In the genomic region with DNA sequence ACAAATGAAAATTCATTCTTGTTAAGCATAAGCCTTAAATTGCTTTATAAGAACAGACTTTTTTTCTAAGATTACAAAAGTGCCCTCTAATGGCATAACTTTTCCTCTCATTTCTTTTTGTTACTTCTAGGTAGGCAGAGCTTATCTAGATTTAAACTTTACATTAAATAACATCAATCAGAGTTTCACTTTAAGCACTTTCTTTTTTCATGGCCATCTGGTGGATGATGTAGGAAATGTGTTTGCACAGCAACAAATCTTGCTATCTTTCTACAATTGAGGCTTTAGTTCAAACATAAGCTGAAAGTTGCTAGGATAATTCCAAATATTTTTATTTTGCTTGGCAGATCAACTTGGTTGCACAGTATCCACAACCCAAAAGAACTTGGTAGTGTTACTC, we compare ENCODE assay signal across 12 cellular contexts. TPM values are rescaled to one million over a fixed set of nuclear protein-coding genes. Genes with fewer than 3 reads are reported as not detected.
DNase-seq lines count a peak whose midpoint lies in the region; ATAC-seq and TF ChIP-seq lines count a peak whose summit lies in the region.
"Had no signal": no experiment of that assay in that cellular context is flagged by ENCODE, and none has a peak within 500 bp of the region (broad histone marks: within the 10 kb centered on the region; RNA-seq: fewer than 3 reads in every experiment).

No MANE protein-coding gene starts in this region.

- H3K36me3 ChIP-seq in breast epithelium (no peaks in the 10 kb centered on the region), RWPE2 (ENCODE audit: low read depth) (no peaks in the 10 kb centered on the region), transverse colon (no peaks in the 10 kb centered on the region)
- H3K36me3 ChIP-seq: neutrophil had no signal

- no peak for DNase-seq in MCF 10A (ENCODE audit: unreplicated experiment)
- no peak for DNase-seq in breast epithelium (ENCODE audit: low spot score in 2 of 2)
- no peak for DNase-seq in RWPE2 (ENCODE audit: low spot score)
- DNase-seq in fibroblast of the conjunctiva (ENCODE audit: low read depth), result peak; percentile 26
- DNase-seq in transverse colon, result no peak
- DNase-seq in NCI-H1092 (lab: John Stamatoyannopoulos, UW), result no peak
- DNase-seq: NCI-H2081 treated with DMSO at 0.1 percent for 48 hours had no signal

- H3K4me3 ChIP-seq in breast epithelium (no peak overlapping the region), RWPE2 (ENCODE audit: severe bottlenecking) (no peak overlapping the region), transverse colon (no peak overlapping the region)

- H3K4me1 Mint-ChIP-seq in MCF 10A (ENCODE audit: insufficient read depth, unreplicated experiment), result peaks cover 11% of the 10 kb centered on the region
- H3K4me1 Mint-ChIP-seq: B cell had no signal

- CTCF ChIA-PET in MCF 10A (lab: Yijun Ruan, JAX), result interaction anchor here (0.6 to 1.2 kb wide), 4 partner anchors 12 to 330 kb away, joined by 3 to 4 read pairs (median 4); a partner anchor contains a TSS

- no peaks in the 10 kb centered on the region for H3K36me3 Mint-ChIP-seq in MCF 10A (ENCODE audit: insufficient read depth, unreplicated experiment)

- H3K27me3 ChIP-seq in breast epithelium, result no peaks in the 10 kb centered on the region
- H3K27me3 ChIP-seq in RWPE2 (ENCODE audit: insufficient read depth, poor library complexity, severe bottlenecking), result no peaks in the 10 kb centered on the region
- no peaks in the 10 kb centered on the region for H3K27me3 ChIP-seq in transverse colon

- POLR2A ChIA-PET in MCF 10A (lab: Yijun Ruan, JAX), result no interaction called here

- no peak overlapping the region for H3K27ac ChIP-seq in breast epithelium
- H3K27ac ChIP-seq in RWPE2 (ENCODE audit: poor library complexity, severe bottlenecking), result no peak overlapping the region
- H3K27ac ChIP-seq in transverse colon, result no peak overlapping the region
- H3K27ac ChIP-seq: neutrophil had no signal

- no peak for TF ChIP-seq EP300 in transverse colon (IDR thresholded peaks at IDR 0.05; ENCODE audit: low read depth)

- BruUV-seq in MCF 10A (replicated peaks; lab: Mats Ljungman, UMichigan), result no TSS peak

- H3K27ac Mint-ChIP-seq in MCF 10A (ENCODE audit: low read depth, unreplicated experiment), result peak overlapping the region; percentile 19
- H3K27ac Mint-ChIP-seq: B cell had no signal

- ATAC-seq in RWPE2 (ENCODE audit: low read depth) (no peak), HG03439 (IDR thresholded peaks at IDR 0.05; ENCODE audit: unreplicated experiment) (no peak), HG03469 (IDR thresholded peaks at IDR 0.05; ENCODE audit: unreplicated experiment) (no peak)

- in situ Hi-C loops in transverse colon (cut with MboI; ENCODE audit: low pct_ligation_motif_present in 1 of 4, low pct_unique_long_range_greater_than_20kb in 1 of 4, low sequenced_read_pairs in 3 of 4), result no loop called here

- H3K9me3 ChIP-seq in breast epithelium (no peaks in the 10 kb centered on the region), RWPE2 (ENCODE audit: severe bottlenecking) (no peaks in the 10 kb centered on the region), transverse colon (no peaks in the 10 kb centered on the region)
- H3K9me3 ChIP-seq: neutrophil had no signal

- TF ChIP-seq POLR2A in breast epithelium (IDR thresholded peaks at IDR 0.05) (no peak), transverse colon (IDR thresholded peaks at IDR 0.05) (no peak)

- intact Hi-C loops in MCF 10A (cut with micrococcal nuclease), result loop anchor here (1.0 kb wide), 1 partner anchor 895 kb away; no protein-coding TSS in a partner anchor
- intact Hi-C loops in breast epithelium (cut with DNase I; ENCODE audit: low total_unique reads), result no loop called here
- intact Hi-C loops in transverse colon (cut with DNase I; ENCODE audit: low total_unique reads), result no loop called here

- H3K27me3 Mint-ChIP-seq in MCF 10A (ENCODE audit: insufficient read depth, unreplicated experiment), result no peaks in the 10 kb centered on the region

- no peak overlapping the region for H3K4me3 Mint-ChIP-seq in MCF 10A (ENCODE audit: unreplicated experiment)
- H3K4me3 Mint-ChIP-seq: B cell had no signal

- TF ChIP-seq CTCF in MCF 10A (IDR thresholded peaks at IDR 0.05; ENCODE audit: unreplicated experiment) (no peak), breast epithelium (IDR thresholded peaks at IDR 0.05) (no peak), RWPE2 (IDR thresholded peaks at IDR 0.05; ENCODE audit: poor library complexity, severe bottlenecking) (peak; percentile 31), transverse colon (IDR thresholded peaks at IDR 0.05) (peak in 3 of 5 experiments; percentile 19 to 39 (median 25))

- H3K4me1 ChIP-seq in breast epithelium (no peaks in the 10 kb centered on the region), RWPE2 (ENCODE audit: insufficient read depth, poor library complexity, severe bottlenecking) (no peaks in the 10 kb centered on the region), transverse colon (peaks cover 0 to 10% (median 0%) of the 10 kb centered on the region in 4 donors)

- no peaks in the 10 kb centered on the region for H3K9me3 Mint-ChIP-seq in MCF 10A (ENCODE audit: unreplicated experiment)

RNA-seq across cellular contexts. Expression of a gene that starts 22.1 kb away (rescaled TPM):
- 0.42 TPM in 1 of 2 replicates, not detected in the other for total RNA-seq in MCF 10A (2022)
- total RNA-seq in breast epithelium, result 1 to 10 TPM; 2.2 to 5.1 (median 2.6) TPM
- total RNA-seq in transverse colon, result 1 to 10 TPM; 1.9 to 7.8 (median 4.8) TPM
- total RNA-seq: B cell, bronchial epithelial cell had no signal

Comparison
In these comparisons a context has a peak if more than half of its experiments do, and no peak if none do; other contexts are left out.
1. CTCF ChIP-seq: peak in RWPE2 (single experiment) and transverse colon (3 of 5); none in MCF 10A (single experiment) and breast epithelium (0 of 3).